ENCODE assay signal across 8 cellular contexts in the genomic region with DNA sequence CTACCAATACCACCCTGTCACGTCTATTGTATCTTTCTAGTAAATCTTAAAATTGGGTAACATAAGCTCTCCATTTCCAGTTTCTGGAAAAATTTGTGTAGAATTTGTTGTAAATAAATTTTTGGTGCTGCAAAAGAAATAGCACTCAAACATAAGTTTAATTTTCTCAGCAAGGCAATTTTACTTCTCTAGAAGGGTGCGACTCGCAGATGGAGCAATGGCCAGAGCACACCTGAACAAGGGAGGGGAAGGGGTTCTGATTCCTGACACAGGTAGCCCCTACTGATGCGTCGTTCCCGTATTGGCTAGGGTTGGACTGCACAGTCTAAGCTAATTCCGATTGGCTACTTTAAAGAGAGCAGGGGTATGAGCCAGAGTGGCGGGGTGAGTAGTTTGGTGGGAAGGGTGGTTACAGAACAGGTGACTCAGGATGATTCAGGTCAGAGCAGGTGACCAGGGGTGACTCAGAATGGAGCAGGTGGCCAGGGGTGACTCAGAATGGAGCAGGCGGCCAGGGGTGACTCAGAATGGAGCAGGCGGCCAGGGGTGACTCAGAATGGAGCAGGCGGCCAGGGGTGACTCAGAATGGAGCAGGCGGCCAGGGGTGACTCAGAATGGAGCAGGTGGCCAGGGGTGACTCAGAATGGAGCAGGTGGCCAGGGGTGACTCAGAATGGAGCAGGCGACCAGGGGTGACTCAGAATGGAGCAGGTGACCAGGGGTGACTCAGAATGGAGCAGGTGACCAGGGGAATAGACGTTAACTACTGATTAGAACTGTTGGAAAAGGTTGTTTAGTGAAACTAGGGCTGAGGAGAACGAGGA. TPM values are rescaled to one million over a fixed set of nuclear protein-coding genes. Genes with fewer than 3 reads are reported as not detected.
DNase-seq lines count a peak whose midpoint lies in the region; ATAC-seq, FAIRE-seq and TF ChIP-seq lines count a peak whose summit lies in the region.
"Not testable (repeated sequence)": the region's sequence is repeated elsewhere in the genome, so short reads cannot be mapped to it uniquely, and the experiment has no call there.

No MANE protein-coding gene starts in this region.

- H3K36me3 Mint-ChIP-seq in activated T-cell treated with anti-CD3 and anti-CD28 coated beads, Interleukin-2, amount 50 U/mL, for 24 hours (ENCODE audit: low read depth): not testable (repeated sequence)

- not testable (repeated sequence) for H3K4me3 Mint-ChIP-seq in activated T-cell treated with anti-CD3 and anti-CD28 coated beads, Interleukin-2, amount 50 U/mL, for 24 hours

- intact Hi-C loops in kidney (cut with DNase I); gastrocnemius medialis (cut with DNase I; ENCODE audit: low total_unique reads): not testable (repeated sequence)

- H3K9ac ChIP-seq in kidney (ENCODE audit: low read length in 2 of 2): not testable (repeated sequence)
- peak overlapping the region in 4 of 5 donors; percentile 1 to 40 (median 4) for H3K9ac ChIP-seq in subcutaneous abdominal adipose tissue (ENCODE audit: low read length in 5 of 5)

- peak; percentile 96 for FAIRE-seq in kidney (lab: Jason Lieb, UNC)

- peaks cover 13% of the 10 kb centered on the region; the same call in 1 of the 2 replicates for H3K4me1 ChIP-seq in SJSA1 (replicated peaks)
- not testable (repeated sequence) for H3K4me1 ChIP-seq in kidney (ENCODE audit: control insufficient read depth in 1 of 2, insufficient read depth in 1 of 2, low read depth in 1 of 2, low read length in 2 of 2); gastrocnemius medialis; subcutaneous abdominal adipose tissue (ENCODE audit: control insufficient read depth in 5 of 5, insufficient read depth in 5 of 5, low read length in 5 of 5)

- H3K9me3 Mint-ChIP-seq in activated T-cell treated with anti-CD3 and anti-CD28 coated beads, Interleukin-2, amount 50 U/mL, for 24 hours: peaks cover 10% of the 10 kb centered on the region

- H3K36me3 ChIP-seq in SJSA1; kidney (ENCODE audit: control insufficient read depth in 1 of 2, insufficient read depth in 2 of 2, low read length in 2 of 2); gastrocnemius medialis; subcutaneous abdominal adipose tissue (ENCODE audit: control insufficient read depth in 5 of 5, insufficient read depth in 5 of 5, low read length in 5 of 5): not testable (repeated sequence)

- H3K27me3 ChIP-seq in SJSA1 (replicated peaks); gastrocnemius medialis; subcutaneous abdominal adipose tissue (ENCODE audit: control insufficient read depth in 5 of 5, insufficient read depth in 4 of 5, low read length in 5 of 5): not testable (repeated sequence)

- DNase-seq in GM12865 (ENCODE audit: low read depth): peak; percentile 94
- DNase-seq in Jurkat, Clone E6-1 (ENCODE audit: low read depth, low spot score): peak; percentile 34
- DNase-seq in SJSA1 (ENCODE audit: low read depth in 1 of 2, low spot score in 2 of 2): peak; percentile 42 to 89
- DNase-seq in activated T-cell treated with anti-CD3 and anti-CD28 coated beads, Interleukin-2, amount 50 U/mL, for 24 hours: peak; percentile 84
- peak; percentile 34 for DNase-seq in dedifferentiated amniotic fluid mesenchymal stem cell (ENCODE audit: extremely low spot score)
- peak; percentile 95 for DNase-seq in kidney
- peak; percentile 54 to 76 for DNase-seq in gastrocnemius medialis

- not testable (repeated sequence) for TF ChIP-seq POLR2A in gastrocnemius medialis (IDR thresholded peaks at IDR 0.05)

- in situ Hi-C loops in gastrocnemius medialis (cut with MboI; ENCODE audit: low sequenced_read_pairs in 4 of 4): not testable (repeated sequence)

- H3K27ac Mint-ChIP-seq in activated T-cell treated with anti-CD3 and anti-CD28 coated beads, Interleukin-2, amount 50 U/mL, for 24 hours: peak overlapping the region; percentile 98

- H3K27me3 Mint-ChIP-seq in activated T-cell treated with anti-CD3 and anti-CD28 coated beads, Interleukin-2, amount 50 U/mL, for 24 hours: peaks cover 23% of the 10 kb centered on the region

- TF ChIP-seq CTCF in GM12865 (IDR thresholded peaks at IDR 0.05; ENCODE audit: insufficient read depth, low read depth, low read length, missing control alignments); kidney (IDR thresholded peaks at IDR 0.05; ENCODE audit: borderline replicate concordance, extremely low read depth, insufficient read depth); gastrocnemius medialis (IDR thresholded peaks at IDR 0.05 in 4 of 5, conservative IDR thresholded peaks at IDR 0.05 in 1 of 5): not testable (repeated sequence)

- H3K4me1 Mint-ChIP-seq in activated T-cell treated with anti-CD3 and anti-CD28 coated beads, Interleukin-2, amount 50 U/mL, for 24 hours (ENCODE audit: low read depth): not testable (repeated sequence)

- H3K4me3 ChIP-seq in GM12865 (ENCODE audit: low read depth, low read length); Jurkat, Clone E6-1 (ENCODE audit: low read length); SJSA1; kidney (ENCODE audit: low read length in 2 of 2); gastrocnemius medialis; subcutaneous abdominal adipose tissue (ENCODE audit: low read depth in 1 of 5, low read length in 5 of 5): not testable (repeated sequence)

- not testable (repeated sequence) for H3K27ac ChIP-seq in SJSA1
- H3K27ac ChIP-seq in kidney (ENCODE audit: low read depth in 2 of 2, low read length in 2 of 2) (peak overlapping the region; percentile 9 to 48), gastrocnemius medialis (peak overlapping the region in 3 of 4 donors; percentile 14 to 53 (median 19)), subcutaneous abdominal adipose tissue (ENCODE audit: low read depth, low read length) (peak overlapping the region; percentile 88)

- not testable (repeated sequence) for ATAC-seq in gastrocnemius medialis

- H3K9me3 ChIP-seq in SJSA1 (replicated peaks) (peaks cover 11% of the 10 kb centered on the region), subcutaneous abdominal adipose tissue (ENCODE audit: control insufficient read depth in 5 of 5, low read length in 5 of 5) (peaks cover 0 to 11% (median 8%) of the 10 kb centered on the region in 5 donors)
- H3K9me3 ChIP-seq in kidney (ENCODE audit: control insufficient read depth in 1 of 2, low read length in 2 of 2); gastrocnemius medialis: not testable (repeated sequence)

RNA-seq across cellular contexts. Expression of gene NID1, which starts 32.0 kb away (rescaled TPM):
- polyA plus RNA-seq in Jurkat, Clone E6-1 (2012; ENCODE audit: insufficient read depth, insufficient read length): not detected
- 33.8 and 47.7 TPM in 2 replicates for total RNA-seq in SJSA1 (2014; rRNA removed; shearing (Covaris generic))
- 70.1 TPM for total RNA-seq in kidney
- polyA plus RNA-seq in kidney (ENCODE audit: insufficient read depth, low read depth, low replicate concordance): 7.4 TPM
- total RNA-seq in gastrocnemius medialis: 10 to 100 TPM; 33.7 to 79.0 (median 51.7) TPM

RNA-seq across cellular contexts. Expression of gene GPR137B, which starts 45.5 kb away (rescaled TPM):
- 11.5 TPM for polyA plus RNA-seq in Jurkat, Clone E6-1 (2012; ENCODE audit: insufficient read depth, insufficient read length)
- 4.4 and 8.1 TPM in 2 replicates for total RNA-seq in SJSA1 (2014; rRNA removed; shearing (Covaris generic))
- total RNA-seq in kidney (22.2 TPM), gastrocnemius medialis (1 to 10 TPM in 3 of 4 donors, under 1 TPM in 1; 0.75 to 5.5 (median 5.4) TPM)
- polyA plus RNA-seq in kidney (ENCODE audit: insufficient read depth, low read depth, low replicate concordance): 31.4 TPM

Comparison
In these comparisons a context has a peak if more than half of its experiments do, and no peak if none do; other contexts are left out.
1. DNase-seq: peak in every context shown above with its lines; median percentile 95 in kidney; 94 in GM12865; 84 in activated T-cell treated with anti-CD3 and anti-CD28 coated beads, Interleukin-2, amount 50 U/mL, for 24 hours; 66 in SJSA1; 65 in gastrocnemius medialis; 34 in Jurkat, Clone E6-1; 34 in dedifferentiated amniotic fluid mesenchymal stem cell.